In the genomic region with DNA sequence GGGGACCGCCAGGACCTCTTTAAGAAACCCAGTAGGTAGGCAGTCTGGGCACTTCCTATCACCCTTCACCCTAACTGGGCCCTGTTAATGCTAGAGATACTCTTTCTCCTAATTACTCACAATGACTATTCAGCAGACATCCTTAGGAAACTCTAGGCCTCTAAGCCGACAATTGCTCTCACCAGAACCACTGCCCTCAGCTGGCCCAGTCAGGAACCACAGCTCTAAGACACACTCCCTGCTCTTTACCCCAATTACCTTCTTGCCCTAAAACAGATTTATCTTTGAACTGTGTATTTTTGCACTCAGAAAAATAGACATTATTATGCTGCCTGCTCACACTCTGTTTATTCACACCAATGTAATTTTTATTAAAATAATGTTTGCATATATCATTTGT, we compare ENCODE assay signal across 8 cellular contexts.
DNase-seq lines count a peak whose midpoint lies in the region; ATAC-seq and TF ChIP-seq lines count a peak whose summit lies in the region.

No MANE protein-coding gene starts in this region.

- DNase-seq in ELF-1 (ENCODE audit: low read depth, low spot score), result peak; percentile 55
- DNase-seq in germinal center (ENCODE audit: low spot score), result peak; percentile 60
- DNase-seq in aorta, result no peak
- no peak for DNase-seq in HuH-7.5 (ENCODE audit: low spot score)

- H3K36me3 ChIP-seq in OCI-LY3 (replicated peaks; ENCODE audit: low read depth, low read length), result no peaks in the 10 kb centered on the region
- no peaks in the 10 kb centered on the region for H3K36me3 ChIP-seq in aorta (ENCODE audit: control insufficient read depth in 1 of 2, insufficient read depth in 2 of 2, low read length in 1 of 2)

- TF ChIP-seq CTCF in OCI-LY3 (IDR thresholded peaks at IDR 0.05; ENCODE audit: low read depth, low read length), result peak; percentile 46

- no peaks in the 10 kb centered on the region for H4K20me1 ChIP-seq in OCI-LY3 (ENCODE audit: insufficient read depth, low read length)

- H3K27me3 ChIP-seq in OCI-LY3 (ENCODE audit: low read depth, low read length) (no peaks in the 10 kb centered on the region), aorta (ENCODE audit: control insufficient read depth in 1 of 2, insufficient read depth in 2 of 2, low read length in 1 of 2) (no peaks in the 10 kb centered on the region)

- H3K79me2 ChIP-seq in OCI-LY3 (ENCODE audit: low read length), result no peaks in the 10 kb centered on the region

- WGBS in aorta, 2 donors, result 92 to 97% methylated on average over 2 of the region's 2 CpGs

- no peak overlapping the region for H2AFZ ChIP-seq in OCI-LY3 (ENCODE audit: low read depth, low read length)

- no peak overlapping the region for H3K9ac ChIP-seq in OCI-LY3 (ENCODE audit: low read length)

- H3K4me2 ChIP-seq in OCI-LY3 (ENCODE audit: low read length), result no peak overlapping the region

- H3K27ac ChIP-seq in OCI-LY3 (ENCODE audit: low read length) (no peak overlapping the region), aorta (ENCODE audit: low read depth in 1 of 2, low read length in 2 of 2) (no peak overlapping the region)

- H3K4me3 ChIP-seq in OCI-LY3 (ENCODE audit: low read length), result no peak overlapping the region
- H3K4me3 ChIP-seq in aorta (ENCODE audit: low read length in 2 of 2), result no peak overlapping the region

- no peaks in the 10 kb centered on the region for H3K9me3 ChIP-seq in OCI-LY3 (ENCODE audit: insufficient read depth, low read length)
- H3K9me3 ChIP-seq in aorta (ENCODE audit: control insufficient read depth, low read length), result no peaks in the 10 kb centered on the region

- ATAC-seq in GM21360 (IDR thresholded peaks at IDR 0.05; ENCODE audit: unreplicated experiment) (peak; percentile 49), HG03521 (IDR thresholded peaks at IDR 0.05; ENCODE audit: unreplicated experiment) (no peak), GM21390 (IDR thresholded peaks at IDR 0.05; ENCODE audit: unreplicated experiment) (no peak), aorta (ENCODE audit: low FRiP score) (no peak)

- H3K4me1 ChIP-seq in OCI-LY3 (ENCODE audit: low read length) (no peaks in the 10 kb centered on the region), aorta (ENCODE audit: control insufficient read depth in 1 of 2, insufficient read depth in 2 of 2, low read length in 2 of 2) (no peaks in the 10 kb centered on the region)

- intact Hi-C loops in aorta (cut with DNase I), result no loop called here

Comparison
In these comparisons a context has a peak if more than half of its experiments do, and no peak if none do; other contexts are left out.
1. DNase-seq: peak in ELF-1 (single experiment) and germinal center (single experiment); none in aorta (0 of 2) and HuH-7.5 (single experiment).